Comparison of ENCODE assay signal across 10 cellular contexts in the genomic region with DNA sequence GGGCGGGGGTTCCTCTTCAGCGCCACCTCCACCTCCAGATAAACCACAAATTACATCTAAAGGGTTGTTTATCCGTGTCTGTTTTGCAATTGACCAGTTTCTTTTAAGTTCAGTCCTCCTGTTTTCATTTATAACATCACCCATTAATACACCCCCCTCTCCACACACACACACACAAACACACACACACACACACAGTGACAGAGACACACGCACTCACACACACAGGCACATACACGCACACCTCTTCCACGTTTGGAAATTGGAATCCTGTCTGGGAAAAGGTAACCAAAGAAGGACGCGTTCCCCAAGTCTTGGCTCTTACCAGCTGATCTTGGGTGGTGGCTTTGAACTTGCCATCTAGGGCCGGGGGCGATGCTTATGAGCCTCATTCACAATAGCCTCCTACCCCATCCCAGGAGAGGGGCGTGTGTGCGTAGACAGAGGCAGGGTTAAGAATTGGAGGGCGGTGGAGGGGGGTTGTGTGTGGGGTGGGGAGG. TPM values are rescaled to one million over a fixed set of nuclear protein-coding genes. Genes with fewer than 3 reads are reported as not detected.
DNase-seq lines count a peak whose midpoint lies in the region; ATAC-seq and TF ChIP-seq lines count a peak whose summit lies in the region.
"Had no signal": no experiment of that assay in that cellular context is flagged by ENCODE, and none has a peak within 500 bp of the region (broad histone marks: within the 10 kb centered on the region; RNA-seq: fewer than 3 reads in every experiment).

No MANE protein-coding gene starts in this region.

- H3K9ac ChIP-seq in skeletal muscle tissue (ENCODE audit: low read depth in 1 of 3, low read length in 3 of 3) = peak overlapping the region in 1 of 3 donors; percentile 33

- TF ChIP-seq CTCF in Peyer's patch (IDR thresholded peaks at IDR 0.05) = no peak

- ATAC-seq in HG02852 (IDR thresholded peaks at IDR 0.05; ENCODE audit: unreplicated experiment) = no peak

- H3K36me3 ChIP-seq in Peyer's patch (no peaks in the 10 kb centered on the region), iPS DF 6.9 (ENCODE audit: control insufficient read depth, insufficient read depth, low read length) (no peaks in the 10 kb centered on the region), skeletal muscle tissue (ENCODE audit: control insufficient read depth in 3 of 3, insufficient read depth in 3 of 3, low read length in 3 of 3) (no peaks in the 10 kb centered on the region)

- WGBS in iPS DF 6.9 (ENCODE audit: insufficient coverage, insufficient read length) = no CpG with 5 or more reads among the region's 13 CpGs

- H3K4me3 ChIP-seq in Peyer's patch (peak overlapping the region in 3 of 4 donors; percentile 26 to 42 (median 39)), iPS DF 6.9 (ENCODE audit: low read length) (peak overlapping the region; percentile 70; the same call in 1 of the 2 replicates), skeletal muscle tissue (ENCODE audit: low read length in 3 of 3) (peak overlapping the region in 2 of 3 donors; percentile 6 to 23)

- H3K4me1 ChIP-seq in Peyer's patch (peaks cover 0 to 31% (median 0%) of the 10 kb centered on the region in 4 donors), iPS DF 6.9 (ENCODE audit: control insufficient read depth, insufficient read depth, low read length) (peaks cover 3% of the 10 kb centered on the region; the same call in 1 of the 2 replicates), skeletal muscle tissue (ENCODE audit: control insufficient read depth in 3 of 3, insufficient read depth in 3 of 3, low read length in 3 of 3) (peaks cover 18 to 26% (median 19%) of the 10 kb centered on the region in 3 donors)

- H3K27me3 ChIP-seq in Peyer's patch (peaks cover 0 to 35% of the 10 kb centered on the region in 2 donors), iPS DF 6.9 (ENCODE audit: control insufficient read depth, insufficient read depth, low read length) (no peaks in the 10 kb centered on the region), skeletal muscle tissue (ENCODE audit: control insufficient read depth in 3 of 3, insufficient read depth in 3 of 3, low read length in 3 of 3) (peaks cover 34 to 54% (median 52%) of the 10 kb centered on the region in 3 donors)

- no peaks in the 10 kb centered on the region for H3K9me3 ChIP-seq in Peyer's patch
- H3K9me3 ChIP-seq in iPS DF 6.9 (ENCODE audit: control insufficient read depth, insufficient read depth, low read length) = no peaks in the 10 kb centered on the region
- no peaks in the 10 kb centered on the region for H3K9me3 ChIP-seq in skeletal muscle tissue (ENCODE audit: control insufficient read depth in 3 of 3, low read length in 3 of 3)

- no peak for TF ChIP-seq POLR2A in Peyer's patch (IDR thresholded peaks at IDR 0.05)

- DNase-seq in DMS153 treated with DMSO at 0.1 percent for 48 hours (lab: John Stamatoyannopoulos, UW; ENCODE audit: unreplicated experiment) = peak; percentile 14
- DNase-seq in DMS153 (lab: John Stamatoyannopoulos, UW) = no peak
- no peak for DNase-seq in Peyer's patch
- DNase-seq in iPS DF 6.9 (ENCODE audit: low read depth, low spot score) = no peak
- no peak for DNase-seq in activated CD4-positive, CD25-positive, alpha-beta regulatory T cell (lab: John Stamatoyannopoulos, UW)
- DNase-seq in activated effector memory CD4-positive, alpha-beta T cell treated with anti-CD3 and anti-CD28 coated beads, Interleukin-2, amount 50 U/mL, for 16 hours = no peak
- DNase-seq: SHP77 treated with DMSO at 0.1 percent for 48 hours had no signal

- no peak overlapping the region for H3K27ac ChIP-seq in Peyer's patch
- H3K27ac ChIP-seq in iPS DF 6.9 (ENCODE audit: low read length) = no peak overlapping the region
- H3K27ac ChIP-seq in skeletal muscle tissue (ENCODE audit: low read depth, low read length) = no peak overlapping the region

RNA-seq across cellular contexts. Expression of a gene that starts 0.4 kb away (rescaled TPM):
- total RNA-seq in Peyer's patch = 1 to 10 TPM in 1 of 4 donors, under 1 TPM in 3; under 0.01 to 1.2 (median 0.70) TPM
- 0.52 TPM for total RNA-seq in skeletal muscle tissue

RNA-seq across cellular contexts. Expression of a gene that starts 11.2 kb away (rescaled TPM):
- not detected for total RNA-seq in Peyer's patch
- total RNA-seq in skeletal muscle tissue = not detected
- total RNA-seq: A172 had no signal

Comparison
In these comparisons a context has a peak if more than half of its experiments do, and no peak if none do; other contexts are left out.
1. H3K4me3 ChIP-seq: peak in every context shown above with its lines; median percentile 70 in iPS DF 6.9; 39 in Peyer's patch; 14 in skeletal muscle tissue.